In the genomic region with DNA sequence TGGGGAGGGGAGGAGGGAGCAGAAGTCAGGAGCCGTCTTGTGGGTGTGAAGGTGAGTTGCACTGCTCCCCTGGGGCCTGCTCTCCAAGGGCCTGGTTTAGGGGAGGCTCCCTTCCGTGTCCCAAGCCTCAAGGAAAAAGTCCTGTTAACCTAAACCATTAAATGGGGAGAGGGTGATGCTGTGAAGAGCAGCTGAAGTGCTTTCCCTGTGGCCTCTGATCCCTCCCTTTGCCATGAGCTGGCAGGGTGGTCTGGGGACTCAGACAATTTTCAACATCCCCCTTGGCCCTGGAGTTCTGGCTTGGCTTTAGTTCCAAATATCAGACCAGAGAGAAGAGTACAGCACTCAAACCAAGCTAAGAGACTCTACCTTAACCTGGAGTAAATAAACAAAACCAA, we compare ENCODE assay signal across 14 cellular contexts. TPM values are rescaled to one million over a fixed set of nuclear protein-coding genes. Genes with fewer than 3 reads are reported as not detected.
DNase-seq lines count a peak whose midpoint lies in the region; ATAC-seq and TF ChIP-seq lines count a peak whose summit lies in the region.
"Had no signal": no experiment of that assay in that cellular context is flagged by ENCODE, and none has a peak within 500 bp of the region (broad histone marks: within the 10 kb centered on the region; RNA-seq: fewer than 3 reads in every experiment).

No MANE protein-coding gene starts in this region.

- H3K9me3 Mint-ChIP-seq in T-cell, result no peaks in the 10 kb centered on the region

- H3K9ac ChIP-seq in SK-N-SH (no peak overlapping the region), trophoblast cell (ENCODE audit: low read length) (no peak overlapping the region)

- no peak overlapping the region for H4K8ac ChIP-seq in trophoblast cell (ENCODE audit: low read depth, low read length)

- no peak overlapping the region for H2BK120ac ChIP-seq in trophoblast cell (ENCODE audit: insufficient read depth, low read length, poor library complexity)

- H3K4me1 ChIP-seq in SK-N-SH (ENCODE audit: control insufficient read depth in 1 of 2, insufficient read depth in 2 of 2, low read depth in 1 of 2, low read length in 1 of 2) (peaks cover 0 to 8% of the 10 kb centered on the region in 2 experiments; a peak in 1 of 4 replicates), hepatocyte (ENCODE audit: insufficient read depth) (peaks cover 8% of the 10 kb centered on the region), trophoblast cell (ENCODE audit: control insufficient read depth in 1 of 2, insufficient read depth in 2 of 2, low read length in 2 of 2) (peaks cover 2 to 3% of the 10 kb centered on the region in 2 experiments)

- H3K4me1 Mint-ChIP-seq in T-cell, result peaks cover 16 to 39% (median 21%) of the 10 kb centered on the region in 3 donors

- no peak overlapping the region for H3K14ac ChIP-seq in trophoblast cell (ENCODE audit: low read length)

- WGBS in SK-N-SH (ENCODE audit: low lambda C conversion rate), result 86% methylated on average over 2 of the region's 2 CpGs
- WGBS in hepatocyte (ENCODE audit: low lambda C conversion rate, missing lambda C conversion rate), result 55% methylated on average over 2 of the region's 2 CpGs
- WGBS in trophoblast cell (ENCODE audit: extremely low coverage, insufficient coverage, insufficient read length), result no CpG with 5 or more reads among the region's 2 CpGs

- no peaks in the 10 kb centered on the region for H3K36me3 Mint-ChIP-seq in T-cell

- no peak for TF ChIP-seq EP300 in SK-N-SH (IDR thresholded peaks at IDR 0.05; ENCODE audit: borderline replicate concordance in 1 of 2, low read depth in 1 of 2, low read length in 1 of 2)

- H2AK5ac ChIP-seq in trophoblast cell (ENCODE audit: low read length), result no peak overlapping the region

- H3K4me3 Mint-ChIP-seq in T-cell, result peak overlapping the region; percentile 70 to 79 (median 73)

- H3F3A ChIP-seq in SK-N-SH (replicated peaks; ENCODE audit: insufficient read depth), result no peaks in the 10 kb centered on the region

- H3K18ac ChIP-seq in trophoblast cell (ENCODE audit: low read length), result no peak overlapping the region

- TF ChIP-seq RAD21 in SK-N-SH (IDR thresholded peaks at IDR 0.05; ENCODE audit: low read length), result no peak

- DNase-seq in SK-N-SH (peak; percentile 41), T-cell (no peak), hepatocyte (ENCODE audit: low spot score) (no peak), trophoblast cell (no peak), SK-N-DZ (ENCODE audit: low spot score) (no peak), occipital lobe (lab: John Stamatoyannopoulos, UW) (no peak)
- DNase-seq: effector CD8-positive, alpha-beta T cell; KBM-7; left cardiac atrium had no signal

- H3K36me3 ChIP-seq in SK-N-SH (replicated peaks in 1 of 2; ENCODE audit: control insufficient read depth in 1 of 2, insufficient read depth in 2 of 2, low read length in 1 of 2) (no peaks in the 10 kb centered on the region), hepatocyte (replicated peaks; ENCODE audit: insufficient read depth, low read depth) (no peaks in the 10 kb centered on the region), trophoblast cell (ENCODE audit: control insufficient read depth in 1 of 2, insufficient read depth in 2 of 2, low read length in 2 of 2) (no peaks in the 10 kb centered on the region)
- H3K36me3 ChIP-seq: gastroesophageal sphincter had no signal

- H3K27me3 ChIP-seq in SK-N-SH (ENCODE audit: insufficient read depth) (peaks cover 37% of the 10 kb centered on the region), hepatocyte (peaks cover 65% of the 10 kb centered on the region), trophoblast cell (ENCODE audit: insufficient read depth, low read length) (peaks cover 22% of the 10 kb centered on the region)

- H3K9me3 ChIP-seq in SK-N-SH, result no peaks in the 10 kb centered on the region
- H3K9me3 ChIP-seq in hepatocyte (ENCODE audit: low read depth), result no peaks in the 10 kb centered on the region
- no peaks in the 10 kb centered on the region for H3K9me3 ChIP-seq in trophoblast cell (ENCODE audit: insufficient read depth, low read depth, low read length)
- H3K9me3 ChIP-seq: gastroesophageal sphincter had no signal

- H4K12ac ChIP-seq in trophoblast cell (ENCODE audit: low read depth, low read length), result no peak overlapping the region

- H3K27ac Mint-ChIP-seq in T-cell, result no peak overlapping the region

- H3K27me3 Mint-ChIP-seq in T-cell, result peaks cover 28 to 58% of the 10 kb centered on the region in 2 donors

- no peak overlapping the region for H2BK5ac ChIP-seq in trophoblast cell (ENCODE audit: low read depth, low read length, poor library complexity)

- no peak for TF ChIP-seq CTCF in SK-N-SH (IDR thresholded peaks at IDR 0.05)
- no peak for TF ChIP-seq CTCF in hepatocyte (IDR thresholded peaks at IDR 0.05; ENCODE audit: poor library complexity)

- POLR2A ChIA-PET in SK-N-SH (lab: Yijun Ruan, JAX) (no interaction called here), T-cell (lab: Charles Lee) (no interaction called here)

- no peak overlapping the region for H3K27ac ChIP-seq in SK-N-SH (ENCODE audit: low read depth in 2 of 2, low read length in 1 of 2)
- H3K27ac ChIP-seq in hepatocyte, result no peak overlapping the region
- H3K27ac ChIP-seq in trophoblast cell (ENCODE audit: low read depth, low read length), result no peak overlapping the region
- H3K27ac ChIP-seq: 22Rv1, gastroesophageal sphincter had no signal

- H3K79me2 ChIP-seq in SK-N-SH (ENCODE audit: insufficient read depth) (no peaks in the 10 kb centered on the region), hepatocyte (no peaks in the 10 kb centered on the region), trophoblast cell (ENCODE audit: control insufficient read depth, insufficient read depth, low read length, poor library complexity) (no peaks in the 10 kb centered on the region)

- H4K91ac ChIP-seq in trophoblast cell (ENCODE audit: low read depth, low read length), result no peak overlapping the region

- H3K79me1 ChIP-seq in trophoblast cell (ENCODE audit: low read length), result no peaks in the 10 kb centered on the region

- H2BK12ac ChIP-seq in trophoblast cell (ENCODE audit: low read length), result no peak overlapping the region

- no peak overlapping the region for H3K4ac ChIP-seq in trophoblast cell (ENCODE audit: low read depth, low read length)

- H2AFZ ChIP-seq in SK-N-SH (ENCODE audit: low read depth) (no peak overlapping the region), hepatocyte (peak overlapping the region; percentile 97), trophoblast cell (ENCODE audit: insufficient read depth, low read length, poor library complexity) (no peak overlapping the region)

- no peak overlapping the region for H3K4me3 ChIP-seq in SK-N-SH (ENCODE audit: low read depth in 2 of 2, low read length in 1 of 2)
- H3K4me3 ChIP-seq in hepatocyte, result no peak overlapping the region
- no peak overlapping the region for H3K4me3 ChIP-seq in trophoblast cell (ENCODE audit: low read depth, low read length)

- CTCF ChIA-PET in SK-N-SH (lab: Yijun Ruan, JAX) (interaction anchor here (0.8 to 8.5 kb wide), 9 partner anchors 9 to 194 kb away, joined by 3 to 121 read pairs (median 3); no protein-coding TSS in a partner anchor), T-cell (lab: Charles Lee) (no interaction called here)

- H3K9me2 ChIP-seq in SK-N-SH (no peaks in the 10 kb centered on the region), hepatocyte (replicated peaks; ENCODE audit: insufficient read depth) (no peaks in the 10 kb centered on the region)

- H3K23ac ChIP-seq in trophoblast cell (ENCODE audit: low read length), result no peak overlapping the region

- no peaks in the 10 kb centered on the region for H4K20me1 ChIP-seq in SK-N-SH (ENCODE audit: insufficient read depth)
- no peaks in the 10 kb centered on the region for H4K20me1 ChIP-seq in hepatocyte (ENCODE audit: insufficient read depth, poor library complexity, severe bottlenecking)

- H3K4me2 ChIP-seq in SK-N-SH (no peak overlapping the region), hepatocyte (peak overlapping the region; percentile 100), trophoblast cell (ENCODE audit: low read length) (peak overlapping the region; percentile 81)

- no peak for ATAC-seq in SK-N-SH treated with all-trans-retinoic acid at 6 μM for 48 hours
- ATAC-seq in T-cell (replicated peaks in 1 of 4), result no peak
- no peak for ATAC-seq in HG02870 (IDR thresholded peaks at IDR 0.05; ENCODE audit: unreplicated experiment)

TF ChIP-seq in SK-N-SH, 30 proteins besides CTCF, POLR2A, EP300 and RAD21 (continues in another document):
- TF ChIP-seq FOXJ3 (CRISPR knock-in tag; IDR thresholded peaks at IDR 0.05) (no peak), FOXM1 (IDR thresholded peaks at IDR 0.05; ENCODE audit: low read depth) (no peak), TEAD4 (IDR thresholded peaks at IDR 0.05; ENCODE audit: borderline replicate concordance, insufficient read depth) (no peak)

TF ChIP-seq in SK-N-SH treated with all-trans-retinoic acid at 6 μM for 48 hours, 23 proteins besides CTCF, POLR2A, EP300 and RAD21:
- no peak for TF ChIP-seq ZC3H10 (CRISPR knock-in tag; IDR thresholded peaks at IDR 0.05)
- no peak for TF ChIP-seq CSDC2 (CRISPR knock-in tag; IDR thresholded peaks at IDR 0.05)
- no peak for TF ChIP-seq BACH2 (CRISPR knock-in tag; IDR thresholded peaks at IDR 0.05; ENCODE audit: borderline replicate concordance)
- no peak for TF ChIP-seq RARB (CRISPR knock-in tag; IDR thresholded peaks at IDR 0.05)
- TF ChIP-seq, protein P1, sequence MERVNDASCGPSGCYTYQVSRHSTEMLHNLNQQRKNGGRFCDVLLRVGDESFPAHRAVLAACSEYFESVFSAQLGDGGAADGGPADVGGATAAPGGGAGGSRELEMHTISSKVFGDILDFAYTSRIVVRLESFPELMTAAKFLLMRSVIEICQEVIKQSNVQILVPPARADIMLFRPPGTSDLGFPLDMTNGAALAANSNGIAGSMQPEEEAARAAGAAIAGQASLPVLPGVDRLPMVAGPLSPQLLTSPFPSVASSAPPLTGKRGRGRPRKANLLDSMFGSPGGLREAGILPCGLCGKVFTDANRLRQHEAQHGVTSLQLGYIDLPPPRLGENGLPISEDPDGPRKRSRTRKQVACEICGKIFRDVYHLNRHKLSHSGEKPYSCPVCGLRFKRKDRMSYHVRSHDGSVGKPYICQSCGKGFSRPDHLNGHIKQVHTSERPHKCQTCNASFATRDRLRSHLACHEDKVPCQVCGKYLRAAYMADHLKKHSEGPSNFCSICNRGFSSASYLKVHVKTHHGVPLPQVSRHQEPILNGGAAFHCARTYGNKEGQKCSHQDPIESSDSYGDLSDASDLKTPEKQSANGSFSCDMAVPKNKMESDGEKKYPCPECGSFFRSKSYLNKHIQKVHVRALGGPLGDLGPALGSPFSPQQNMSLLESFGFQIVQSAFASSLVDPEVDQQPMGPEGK (CRISPR knock-in tag; IDR thresholded peaks at IDR 0.05; ENCODE audit: borderline replicate concordance), result no peak

RNA-seq across cellular contexts. Expression of a gene that starts 0.7 kb away (rescaled TPM):
- polyA plus RNA-seq in SK-N-SH (2012; rRNA removed) (not detected in 2 replicates), hepatocyte (4.4 and 5.6 TPM in 2 replicates)
- polyA plus RNA-seq in SK-N-SH (2012; cell fraction: cytosol; rRNA removed), result not detected in 2 replicates
- not detected in 2 replicates for polyA plus RNA-seq in SK-N-SH (2012; cell fraction: nucleus; rRNA removed)
- total RNA-seq in T-cell (1 to 10 TPM; 2.4 to 7.5 (median 4.8) TPM), hepatocyte (3.5 and 6.0 TPM in 2 replicates), occipital lobe (0.78 TPM)
- polyA plus RNA-seq in trophoblast cell (2013), result 1.0 TPM in 2 replicates
- not detected in 2 replicates for polyA plus RNA-seq in SK-N-DZ (2014; cell fraction: cytosol; rRNA removed)
- polyA plus RNA-seq in SK-N-DZ (2014; cell fraction: nucleus; rRNA removed), result 0.20 TPM in 1 of 2 replicates, not detected in the other
- total RNA-seq: myocyte had no signal
